29 cellular contexts compared by ENCODE assay signal in genomic region chr5:53908752-53909151, GRCh38.
"Had no signal": no experiment of that assay in that cellular context is flagged by ENCODE, and none has a peak within 500 bp of the region (broad histone marks: within the 10 kb centered on the region; RNA-seq: fewer than 3 reads in every experiment).

No MANE protein-coding gene starts in this region.

- H3K9me3 ChIP-seq: left lung, neutrophil, psoas muscle, right atrium auricular region, stomach, testis, thyroid gland, transverse colon, upper lobe of left lung, vagina had no signal

- H3K36me3 ChIP-seq: left lung, neural progenitor cell, neutrophil, right atrium auricular region, stomach, thyroid gland, transverse colon, upper lobe of left lung, vagina had no signal

- H3K4me3 ChIP-seq: left lung, lung, neural progenitor cell, psoas muscle, right atrium auricular region, skin epidermis, stomach, testis, thyroid gland, transverse colon, upper lobe of left lung, vagina had no signal

- ATAC-seq: left colon; left lung; natural killer cell; psoas muscle; sciatic nerve; stimulated activated naive B cell treated with anti-CD40 and anti-IgM and Interleukin-4, amounts not matched to agents 10 μg/mL and 1 μg/mL and 100 μg/mL, for 72 hours; stimulated activated naive CD8-positive, alpha-beta T cell treated with anti-CD3 and anti-CD28 coated beads, Interleukin-15, Interleukin-2, amounts not matched to agents 100 U/mL and 50 U/mL, for 24 hours had no signal

- H3K4me1 ChIP-seq: left lung, neural progenitor cell, parathyroid adenoma, psoas muscle, right atrium auricular region, stomach, testis, thyroid gland, transverse colon, upper lobe of left lung, vagina had no signal

- H3K27ac ChIP-seq: left lung, neural progenitor cell, neutrophil, parathyroid adenoma, psoas muscle, right atrium auricular region, skin epidermis, stomach, testis, thyroid gland, transverse colon, upper lobe of left lung, vagina had no signal

- DNase-seq: hippocampal formation; kidney; left colon; left lung; mesendoderm; naive B cell; natural killer cell; nephron progenitor cell; occipital lobe; psoas muscle; stimulated activated CD4-positive, alpha-beta T cell treated with anti-CD3 and anti-CD28 coated beads, Interleukin-12 subunit alpha, Interleukin-12 subunit beta, amount 100 ng/mL, for 4 hours; stimulated activated CD4-positive, alpha-beta T cell treated with anti-CD3 and anti-CD28 coated beads, Interleukin-15, amount 100 ng/mL, for 24 hours; stimulated activated CD4-positive, alpha-beta T cell treated with anti-CD3 and anti-CD28 coated beads, Interleukin-2, amount 100 ng/mL, for 24 hours; stimulated activated CD4-positive, alpha-beta T cell treated with anti-CD3 and anti-CD28 coated beads, Interleukin-4, amount 100 ng/mL, for 1 hour; stimulated activated naive B cell treated with anti-CD40 and anti-IgM and Interleukin-4, amounts not matched to agents 10 μg/mL and 1 μg/mL and 100 μg/mL, for 72 hours; stimulated activated naive CD8-positive, alpha-beta T cell treated with anti-CD3 and anti-CD28 coated beads, Interleukin-15, Interleukin-2, amounts not matched to agents 100 U/mL and 50 U/mL, for 24 hours; stomach; testis; thyroid gland; transverse colon; upper lobe of left lung had no signal
